In the genomic region with DNA sequence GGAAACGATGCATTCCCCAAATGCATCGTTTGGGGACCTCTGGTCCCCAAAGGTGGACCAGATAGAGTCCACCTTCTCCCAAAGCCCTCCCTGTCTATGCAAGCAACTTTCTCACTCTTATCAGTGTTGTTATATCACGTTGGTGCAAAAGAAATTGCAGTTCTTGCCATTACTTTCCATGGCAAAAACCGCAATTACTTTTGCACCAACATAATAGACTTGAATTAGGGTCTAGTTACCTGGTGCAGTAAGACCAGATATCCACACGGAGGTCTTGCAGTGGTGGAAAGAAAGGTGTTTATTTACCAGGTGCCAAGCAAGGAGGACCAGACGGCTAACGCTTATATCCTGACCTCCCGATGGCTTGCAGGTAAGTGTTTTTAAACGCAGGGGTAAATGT, we compare ENCODE assay signal across 1 cellular context.
A peak's percentile ranks its signal among the peaks of the same experiment; 100 is the strongest.
TF ChIP-seq lines count a peak whose summit lies in the region.

No MANE protein-coding gene starts in this region.

TF ChIP-seq in K562, 482 proteins besides CTCF, POLR2A, EP300 and RAD21 (continued from another document):
- TF ChIP-seq, protein P1, sequence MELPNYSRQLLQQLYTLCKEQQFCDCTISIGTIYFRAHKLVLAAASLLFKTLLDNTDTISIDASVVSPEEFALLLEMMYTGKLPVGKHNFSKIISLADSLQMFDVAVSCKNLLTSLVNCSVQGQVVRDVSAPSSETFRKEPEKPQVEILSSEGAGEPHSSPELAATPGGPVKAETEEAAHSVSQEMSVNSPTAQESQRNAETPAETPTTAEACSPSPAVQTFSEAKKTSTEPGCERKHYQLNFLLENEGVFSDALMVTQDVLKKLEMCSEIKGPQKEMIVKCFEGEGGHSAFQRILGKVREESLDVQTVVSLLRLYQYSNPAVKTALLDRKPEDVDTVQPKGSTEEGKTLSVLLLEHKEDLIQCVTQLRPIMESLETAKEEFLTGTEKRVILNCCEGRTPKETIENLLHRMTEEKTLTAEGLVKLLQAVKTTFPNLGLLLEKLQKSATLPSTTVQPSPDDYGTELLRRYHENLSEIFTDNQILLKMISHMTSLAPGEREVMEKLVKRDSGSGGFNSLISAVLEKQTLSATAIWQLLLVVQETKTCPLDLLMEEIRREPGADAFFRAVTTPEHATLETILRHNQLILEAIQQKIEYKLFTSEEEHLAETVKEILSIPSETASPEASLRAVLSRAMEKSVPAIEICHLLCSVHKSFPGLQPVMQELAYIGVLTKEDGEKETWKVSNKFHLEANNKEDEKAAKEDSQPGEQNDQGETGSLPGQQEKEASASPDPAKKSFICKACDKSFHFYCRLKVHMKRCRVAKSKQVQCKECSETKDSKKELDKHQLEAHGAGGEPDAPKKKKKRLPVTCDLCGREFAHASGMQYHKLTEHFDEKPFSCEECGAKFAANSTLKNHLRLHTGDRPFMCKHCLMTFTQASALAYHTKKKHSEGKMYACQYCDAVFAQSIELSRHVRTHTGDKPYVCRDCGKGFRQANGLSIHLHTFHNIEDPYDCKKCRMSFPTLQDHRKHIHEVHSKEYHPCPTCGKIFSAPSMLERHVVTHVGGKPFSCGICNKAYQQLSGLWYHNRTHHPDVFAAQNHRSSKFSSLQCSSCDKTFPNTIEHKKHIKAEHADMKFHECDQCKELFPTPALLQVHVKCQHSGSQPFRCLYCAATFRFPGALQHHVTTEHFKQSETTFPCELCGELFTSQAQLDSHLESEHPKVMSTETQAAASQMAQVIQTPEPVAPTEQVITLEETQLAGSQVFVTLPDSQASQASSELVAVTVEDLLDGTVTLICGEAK (IDR thresholded peaks at IDR 0.05): peak; percentile 60
- TF ChIP-seq, protein P1 (CRISPR knock-in tag; IDR thresholded peaks at IDR 0.05): no peak
TF ChIP-seq in K562: peak in this region for 1.
